ENCODE assay signal across 26 cellular contexts in genomic region chrX:96700625-96701024, GRCh38.
"Had no signal": no experiment of that assay in that cellular context is flagged by ENCODE, and none has a peak within 500 bp of the region (broad histone marks: within the 10 kb centered on the region; RNA-seq: fewer than 3 reads in every experiment).

No MANE protein-coding gene starts in this region.

- H3K4me3 Mint-ChIP-seq: dendritic cell treated with granulocyte-macrophage colony-stimulating factor and Interleukin-4, amounts not matched to agents 40 ng/mL and 50 ng/mL, for 4 days; effector memory CD8-positive, alpha-beta T cell; endodermal cell; mesothelial cell of epicardium; naive B cell had no signal

- DNase-seq: effector CD8-positive, alpha-beta T cell; effector memory CD8-positive, alpha-beta T cell; endodermal cell; erythroblast; esophagus squamous epithelium; foreskin fibroblast; foreskin melanocyte; gastrocnemius medialis; glutamatergic neuron; head of caudate nucleus; heart right ventricle; hippocampal formation; left cardiac atrium; left lung; left ventricle myocardium superior; lower lobe of right lung; mesenchymal stem cell; mucosa of descending colon; naive B cell had no signal

- H3K27me3 Mint-ChIP-seq: dendritic cell treated with granulocyte-macrophage colony-stimulating factor and Interleukin-4, amounts not matched to agents 40 ng/mL and 50 ng/mL, for 4 days; effector memory CD8-positive, alpha-beta T cell; naive B cell had no signal

- ATAC-seq: effector memory CD8-positive, alpha-beta T cell; esophagus mucosa; gastrocnemius medialis; heart right ventricle; left cardiac atrium; left lung; left ventricle myocardium superior; lower lobe of right lung; mucosa of descending colon had no signal

- FAIRE-seq: colon, endometrium, islet of Langerhans, keratinocyte had no signal

- H3K27ac Mint-ChIP-seq: dendritic cell treated with granulocyte-macrophage colony-stimulating factor and Interleukin-4, amounts not matched to agents 40 ng/mL and 50 ng/mL, for 4 days; endodermal cell; mesothelial cell of epicardium had no signal

- H3K9me3 Mint-ChIP-seq: dendritic cell treated with granulocyte-macrophage colony-stimulating factor and Interleukin-4, amounts not matched to agents 40 ng/mL and 50 ng/mL, for 4 days; effector memory CD8-positive, alpha-beta T cell; endodermal cell; mesothelial cell of epicardium had no signal
